In genomic region chr13:46893221-46893620, GRCh38 we compare ENCODE assay signal across 13 cellular contexts. TPM values are rescaled to one million over a fixed set of nuclear protein-coding genes. Genes with fewer than 3 reads are reported as not detected.
A peak's percentile ranks its signal among the peaks of the same experiment; 100 is the strongest.
DNase-seq lines count a peak whose midpoint lies in the region; ATAC-seq lines count a peak whose summit lies in the region.
"Had no signal": no experiment of that assay in that cellular context is flagged by ENCODE, and none has a peak within 500 bp of the region (broad histone marks: within the 10 kb centered on the region; RNA-seq: fewer than 3 reads in every experiment).

No MANE protein-coding gene starts in this region.

- H3K27me3 Mint-ChIP-seq in activated CD4-positive, alpha-beta T cell treated with anti-CD3 and anti-CD28 coated beads for 36 hours: peaks cover 45% of the 10 kb centered on the region
- H3K27me3 Mint-ChIP-seq in activated CD4-positive, alpha-beta T cell treated with anti-CD3 and anti-CD28 coated beads, Interleukin-2, amount 10 ng/mL, durations not matched to agents 7 days and 5 days: peaks cover 68% of the 10 kb centered on the region

- peak overlapping the region; percentile 60 for H3K4me3 Mint-ChIP-seq in activated CD4-positive, alpha-beta T cell treated with anti-CD3 and anti-CD28 coated beads for 36 hours
- no peak overlapping the region for H3K4me3 Mint-ChIP-seq in activated CD4-positive, alpha-beta T cell treated with anti-CD3 and anti-CD28 coated beads, Interleukin-2, amount 10 ng/mL, durations not matched to agents 7 days and 5 days

- CTCF ChIA-PET in activated CD4-positive, alpha-beta T cell treated with anti-CD3 and anti-CD28 coated beads for 36 hours (lab: Charles Lee): interaction anchor here (0.6 to 2.4 kb wide), 16 partner anchors 9 to 522 kb away, joined by 3 to 10 read pairs (median 4); no protein-coding TSS in a partner anchor
- CTCF ChIA-PET in activated CD4-positive, alpha-beta T cell treated with anti-CD3 and anti-CD28 coated beads, Interleukin-2, amount 10 ng/mL, durations not matched to agents 7 days and 5 days (lab: Charles Lee): interaction anchor here (1.5 kb wide), 1 partner anchor 19 kb away, joined by 4 read pairs; no protein-coding TSS in a partner anchor

- POLR2A ChIA-PET in activated CD4-positive, alpha-beta T cell treated with anti-CD3 and anti-CD28 coated beads for 36 hours (lab: Charles Lee): no interaction called here
- POLR2A ChIA-PET in activated CD4-positive, alpha-beta T cell treated with anti-CD3 and anti-CD28 coated beads, Interleukin-2, amount 10 ng/mL, durations not matched to agents 7 days and 5 days (lab: Charles Lee): interaction anchor here (0.6 kb wide), 1 partner anchor 9 kb away, joined by 3 read pairs; no protein-coding TSS in a partner anchor

- no peaks in the 10 kb centered on the region for H3K9me3 Mint-ChIP-seq in activated CD4-positive, alpha-beta T cell treated with anti-CD3 and anti-CD28 coated beads for 36 hours (ENCODE audit: low read depth)
- no peaks in the 10 kb centered on the region for H3K9me3 Mint-ChIP-seq in activated CD4-positive, alpha-beta T cell treated with anti-CD3 and anti-CD28 coated beads, Interleukin-2, amount 10 ng/mL, durations not matched to agents 7 days and 5 days
- H3K9me3 Mint-ChIP-seq: activated naive CD4-positive, alpha-beta T cell treated with anti-CD3 and anti-CD28 coated beads for 36 hours had no signal

- H3K27ac Mint-ChIP-seq in activated CD4-positive, alpha-beta T cell treated with anti-CD3 and anti-CD28 coated beads for 36 hours: no peak overlapping the region
- no peak overlapping the region for H3K27ac Mint-ChIP-seq in activated CD4-positive, alpha-beta T cell treated with anti-CD3 and anti-CD28 coated beads, Interleukin-2, amount 10 ng/mL, durations not matched to agents 7 days and 5 days
- H3K27ac Mint-ChIP-seq: activated naive CD4-positive, alpha-beta T cell treated with anti-CD3 and anti-CD28 coated beads for 36 hours had no signal

- no peak for DNase-seq in activated CD4-positive, alpha-beta T cell treated with anti-CD3 and anti-CD28 coated beads for 36 hours
- no peak for DNase-seq in activated CD4-positive, alpha-beta T cell treated with anti-CD3 and anti-CD28 coated beads, Interleukin-2, amount 10 ng/mL, durations not matched to agents 7 days and 5 days
- no peak for DNase-seq in NCI-H2081 treated with DMSO at 0.1 percent for 48 hours (lab: John Stamatoyannopoulos, UW)
- DNase-seq in left cardiac atrium: no peak
- DNase-seq: activated naive CD4-positive, alpha-beta T cell treated with anti-CD3 and anti-CD28 coated beads for 36 hours; stimulated activated CD4-positive, alpha-beta T cell treated with anti-CD3 and anti-CD28 coated beads, Interleukin-4, amount 100 ng/mL, for 1 hour; upper lobe of left lung had no signal

- no peaks in the 10 kb centered on the region for H3K27me3 ChIP-seq in muscle layer of colon (ENCODE audit: control insufficient read depth in 1 of 2, insufficient read depth in 2 of 2, low read length in 2 of 2)
- H3K27me3 ChIP-seq: upper lobe of left lung had no signal

- H3K4me1 ChIP-seq in muscle layer of colon (ENCODE audit: insufficient read depth, low read length): peaks cover 24% of the 10 kb centered on the region

- H3K36me3 Mint-ChIP-seq in activated CD4-positive, alpha-beta T cell treated with anti-CD3 and anti-CD28 coated beads for 36 hours (ENCODE audit: low read depth): no peaks in the 10 kb centered on the region
- no peaks in the 10 kb centered on the region for H3K36me3 Mint-ChIP-seq in activated CD4-positive, alpha-beta T cell treated with anti-CD3 and anti-CD28 coated beads, Interleukin-2, amount 10 ng/mL, durations not matched to agents 7 days and 5 days (ENCODE audit: low read depth)

- H3K27ac ChIP-seq in angular gyrus (ENCODE audit: low read depth, low read length) (peak overlapping the region; percentile 76), muscle layer of colon (ENCODE audit: low read depth, low read length) (no peak overlapping the region), temporal lobe (ENCODE audit: low read depth, low read length) (peak overlapping the region; percentile 23)
- H3K27ac ChIP-seq: neutrophil, RWPE1 had no signal

- ATAC-seq in activated CD4-positive, alpha-beta T cell treated with anti-CD3 and anti-CD28 coated beads for 36 hours: no peak
- no peak for ATAC-seq in HG03439 (IDR thresholded peaks at IDR 0.05; ENCODE audit: unreplicated experiment)
- ATAC-seq in left cardiac atrium: no peak

- no peaks in the 10 kb centered on the region for H3K9me3 ChIP-seq in muscle layer of colon (ENCODE audit: low read length)
- H3K9me3 ChIP-seq: neutrophil, upper lobe of left lung had no signal

- no peaks in the 10 kb centered on the region for H3K36me3 ChIP-seq in muscle layer of colon (ENCODE audit: insufficient read depth, low read length)
- H3K36me3 ChIP-seq: neutrophil, upper lobe of left lung had no signal

- intact Hi-C loops in activated CD4-positive, alpha-beta T cell treated with anti-CD3 and anti-CD28 coated beads for 36 hours (cut with DNase I, micrococcal nuclease): no loop called here
- intact Hi-C loops in left cardiac atrium (cut with DNase I): no loop called here

- H3K4me1 Mint-ChIP-seq in activated CD4-positive, alpha-beta T cell treated with anti-CD3 and anti-CD28 coated beads for 36 hours: peaks cover 11% of the 10 kb centered on the region
- peaks cover 15% of the 10 kb centered on the region for H3K4me1 Mint-ChIP-seq in activated CD4-positive, alpha-beta T cell treated with anti-CD3 and anti-CD28 coated beads, Interleukin-2, amount 10 ng/mL, durations not matched to agents 7 days and 5 days

- H3K9ac ChIP-seq in muscle layer of colon (ENCODE audit: low read length): no peak overlapping the region

- H3K4me3 ChIP-seq in muscle layer of colon (ENCODE audit: low read depth in 1 of 2, low read length in 2 of 2): peak overlapping the region; percentile 67 to 71

RNA-seq across cellular contexts. Expression of gene HTR2A, which starts 3.6 kb away (rescaled TPM):
- not detected for total RNA-seq in activated CD4-positive, alpha-beta T cell treated with anti-CD3 and anti-CD28 coated beads for 36 hours
- total RNA-seq in activated CD4-positive, alpha-beta T cell treated with anti-CD3 and anti-CD28 coated beads, Interleukin-2, amount 10 ng/mL, durations not matched to agents 7 days and 5 days: not detected
- 7.1 TPM for total RNA-seq in temporal lobe
- total RNA-seq in left cardiac atrium: under 1 TPM; 0.55 to 0.65 TPM
- total RNA-seq: activated naive CD4-positive, alpha-beta T cell treated with anti-CD3 and anti-CD28 coated beads for 36 hours had no signal
